1 cellular context compared by ENCODE assay signal in the genomic region with DNA sequence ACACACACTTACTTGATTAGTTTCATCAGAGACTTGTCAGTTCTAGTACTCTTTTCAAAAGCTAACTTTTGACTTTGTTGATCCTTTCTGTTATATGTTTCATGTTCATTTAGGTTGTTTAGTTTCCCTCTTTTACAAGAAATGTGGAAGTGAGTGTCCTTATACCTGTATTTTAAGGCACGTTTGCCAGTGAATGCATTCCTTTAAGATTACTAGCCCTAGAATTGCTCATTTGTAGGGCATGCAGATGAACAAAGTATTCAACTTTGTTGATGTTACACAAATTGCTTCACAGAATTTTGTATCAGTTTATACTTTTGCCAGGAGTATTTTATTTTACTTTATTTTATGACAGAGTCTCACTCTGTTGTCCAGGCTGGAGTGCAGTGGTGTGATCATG.
TF ChIP-seq lines count a peak whose summit lies in the region.

No MANE protein-coding gene starts in this region.

TF ChIP-seq in A549, 52 proteins besides CTCF, POLR2A, EP300 and RAD21 (continued from another document):
- TF ChIP-seq, protein P1, sequence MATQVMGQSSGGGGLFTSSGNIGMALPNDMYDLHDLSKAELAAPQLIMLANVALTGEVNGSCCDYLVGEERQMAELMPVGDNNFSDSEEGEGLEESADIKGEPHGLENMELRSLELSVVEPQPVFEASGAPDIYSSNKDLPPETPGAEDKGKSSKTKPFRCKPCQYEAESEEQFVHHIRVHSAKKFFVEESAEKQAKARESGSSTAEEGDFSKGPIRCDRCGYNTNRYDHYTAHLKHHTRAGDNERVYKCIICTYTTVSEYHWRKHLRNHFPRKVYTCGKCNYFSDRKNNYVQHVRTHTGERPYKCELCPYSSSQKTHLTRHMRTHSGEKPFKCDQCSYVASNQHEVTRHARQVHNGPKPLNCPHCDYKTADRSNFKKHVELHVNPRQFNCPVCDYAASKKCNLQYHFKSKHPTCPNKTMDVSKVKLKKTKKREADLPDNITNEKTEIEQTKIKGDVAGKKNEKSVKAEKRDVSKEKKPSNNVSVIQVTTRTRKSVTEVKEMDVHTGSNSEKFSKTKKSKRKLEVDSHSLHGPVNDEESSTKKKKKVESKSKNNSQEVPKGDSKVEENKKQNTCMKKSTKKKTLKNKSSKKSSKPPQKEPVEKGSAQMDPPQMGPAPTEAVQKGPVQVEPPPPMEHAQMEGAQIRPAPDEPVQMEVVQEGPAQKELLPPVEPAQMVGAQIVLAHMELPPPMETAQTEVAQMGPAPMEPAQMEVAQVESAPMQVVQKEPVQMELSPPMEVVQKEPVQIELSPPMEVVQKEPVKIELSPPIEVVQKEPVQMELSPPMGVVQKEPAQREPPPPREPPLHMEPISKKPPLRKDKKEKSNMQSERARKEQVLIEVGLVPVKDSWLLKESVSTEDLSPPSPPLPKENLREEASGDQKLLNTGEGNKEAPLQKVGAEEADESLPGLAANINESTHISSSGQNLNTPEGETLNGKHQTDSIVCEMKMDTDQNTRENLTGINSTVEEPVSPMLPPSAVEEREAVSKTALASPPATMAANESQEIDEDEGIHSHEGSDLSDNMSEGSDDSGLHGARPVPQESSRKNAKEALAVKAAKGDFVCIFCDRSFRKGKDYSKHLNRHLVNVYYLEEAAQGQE (IDR thresholded peaks at IDR 0.05) = no peak
- no peak for TF ChIP-seq HMGXB4 (CRISPR knock-in tag; IDR thresholded peaks at IDR 0.05; ENCODE audit: borderline replicate concordance)
- no peak for TF ChIP-seq ESRRA (IDR thresholded peaks at IDR 0.05; ENCODE audit: borderline replicate concordance, low read length)
- no peak for TF ChIP-seq KDM1A (IDR thresholded peaks at IDR 0.05; ENCODE audit: low read depth)
- TF ChIP-seq KDM5A (IDR thresholded peaks at IDR 0.05) = no peak
- no peak for TF ChIP-seq GATA3 (IDR thresholded peaks at IDR 0.05; ENCODE audit: borderline replicate concordance)
